12 cellular contexts compared by ENCODE assay signal in genomic region chr2:55115795-55116597, GRCh38.
DNase-seq lines count a peak whose midpoint lies in the region; ATAC-seq and TF ChIP-seq lines count a peak whose summit lies in the region.
"Had no signal": no experiment of that assay in that cellular context is flagged by ENCODE, and none has a peak within 500 bp of the region (broad histone marks: within the 10 kb centered on the region; RNA-seq: fewer than 3 reads in every experiment).

No MANE protein-coding gene starts in this region.

- H3K27me3 ChIP-seq in muscle layer of duodenum (ENCODE audit: low read depth, low read length) (no peaks in the 10 kb centered on the region), transverse colon (no peaks in the 10 kb centered on the region)
- H3K27me3 ChIP-seq: vagina had no signal

- H3K4me1 ChIP-seq in muscle layer of duodenum (ENCODE audit: control insufficient read depth in 1 of 2, insufficient read depth in 2 of 2, low read length in 2 of 2) (peaks cover 19 to 52% of the 10 kb centered on the region in 2 donors), transverse colon (peaks cover 21 to 56% (median 38%) of the 10 kb centered on the region in 4 donors)

- H3K36me3 ChIP-seq in muscle layer of duodenum (ENCODE audit: control insufficient read depth in 1 of 2, insufficient read depth in 2 of 2, low read length in 2 of 2) (no peaks in the 10 kb centered on the region), transverse colon (no peaks in the 10 kb centered on the region)
- H3K36me3 ChIP-seq: vagina had no signal

- peak; percentile 84 for DNase-seq in HCEC 1CT
- DNase-seq in NOMO-1 treated with DMSO at 0.1 percent for 48 hours (lab: John Stamatoyannopoulos, UW; ENCODE audit: unreplicated experiment), result peak; percentile 62
- DNase-seq in astrocyte of the spinal cord (ENCODE audit: low read depth, low spot score), result peak; percentile 73
- DNase-seq in NK-92 (lab: John Stamatoyannopoulos, UW; ENCODE audit: unreplicated experiment), result no peak
- DNase-seq in transverse colon, result no peak
- no peak for DNase-seq in left cardiac atrium
- DNase-seq in GF-D8 (lab: John Stamatoyannopoulos, UW), result no peak
- DNase-seq: activated CD4-positive, alpha-beta T cell treated with anti-CD3 and anti-CD28 coated beads for 48 hours; activated naive CD4-positive, alpha-beta T cell treated with Interleukin-2 at 50 U/mL for 16 hours; NCI-H1105 treated with DMSO at 0.1 percent for 48 hours had no signal

- 81 to 100% methylated on average over 2 to 4 of the region's 4 CpGs for WGBS in transverse colon (ENCODE audit: low coverage in 1 of 2), 2 donors

- ATAC-seq in left cardiac atrium, result no peak

- intact Hi-C loops in transverse colon (cut with DNase I; ENCODE audit: low total_unique reads), result no loop called here
- intact Hi-C loops in left cardiac atrium (cut with DNase I), result no loop called here

- in situ Hi-C loops in astrocyte of the spinal cord (cut with HindIII; ENCODE audit: low sequenced_read_pairs), result no loop called here
- in situ Hi-C loops in transverse colon (cut with MboI; ENCODE audit: low pct_ligation_motif_present in 1 of 4, low pct_unique_long_range_greater_than_20kb in 1 of 4, low sequenced_read_pairs in 3 of 4), result no loop called here

- no peak for TF ChIP-seq POLR2A in transverse colon (IDR thresholded peaks at IDR 0.05)

- peak overlapping the region; percentile 46 for H3K27ac ChIP-seq in muscle layer of duodenum (ENCODE audit: low read length)
- H3K27ac ChIP-seq in transverse colon, result no peak overlapping the region
- H3K27ac ChIP-seq: vagina had no signal

- H3K9me3 ChIP-seq in muscle layer of duodenum (ENCODE audit: control insufficient read depth in 1 of 2, low read length in 2 of 2) (no peaks in the 10 kb centered on the region), transverse colon (no peaks in the 10 kb centered on the region)
- H3K9me3 ChIP-seq: vagina had no signal

- no peak for TF ChIP-seq EP300 in transverse colon (IDR thresholded peaks at IDR 0.05; ENCODE audit: low read depth)

- TF ChIP-seq CTCF in astrocyte of the spinal cord (IDR thresholded peaks at IDR 0.05; ENCODE audit: low read depth, low read length) (no peak), transverse colon (IDR thresholded peaks at IDR 0.05) (no peak)

- no peak overlapping the region for H3K4me3 ChIP-seq in astrocyte of the spinal cord (ENCODE audit: low read depth, low read length)
- no peak overlapping the region for H3K4me3 ChIP-seq in muscle layer of duodenum (ENCODE audit: low read depth in 1 of 2, low read length in 2 of 2)
- H3K4me3 ChIP-seq in transverse colon, result no peak overlapping the region
- H3K4me3 ChIP-seq: vagina had no signal

Comparison
In these comparisons a context has a peak if more than half of its experiments do, and no peak if none do; other contexts are left out.
1. DNase-seq: peak in HCEC 1CT (single experiment), NOMO-1 treated with DMSO at 0.1 percent for 48 hours (single experiment) and astrocyte of the spinal cord (single experiment); none in NK-92 (single experiment), transverse colon (single experiment), left cardiac atrium (single experiment) and GF-D8 (single experiment).